ENCODE assay signal across 22 cellular contexts in genomic region chr13:27708325-27708724, GRCh38.
A peak's percentile ranks its signal among the peaks of the same experiment; 100 is the strongest.
DNase-seq lines count a peak whose midpoint lies in the region; ATAC-seq and TF ChIP-seq lines count a peak whose summit lies in the region.
"Had no signal": no experiment of that assay in that cellular context is flagged by ENCODE, and none has a peak within 500 bp of the region (broad histone marks: within the 10 kb centered on the region; RNA-seq: fewer than 3 reads in every experiment).

No MANE protein-coding gene starts in this region.

- H3K27me3 Mint-ChIP-seq in H9 (ENCODE audit: low read depth) = peaks cover 8% of the 10 kb centered on the region

- DNase-seq in NCI-H2171 treated with DMSO at 0.1 percent for 48 hours (lab: John Stamatoyannopoulos, UW) (peak; percentile 2), NCI-H2171 (lab: John Stamatoyannopoulos, UW) (no peak), Daoy (ENCODE audit: low read depth) (peak; percentile 49), H9 (no peak), GM10266 (ENCODE audit: extremely low spot score) (no peak)
- DNase-seq: AML-193; C1 segment of cervical spinal cord; CD8-positive, alpha-beta T cell; DND-41; GOT3; NCI-H1105; NCI-H2029 treated with DMSO at 0.1 percent for 48 hours; NCI-H446; NCI-H526; RPMI8226; SHP77 treated with DMSO at 0.1 percent for 48 hours; SK-N-SH had no signal

- no peaks in the 10 kb centered on the region for H4K20me1 ChIP-seq in H9 (ENCODE audit: control insufficient read depth, insufficient read depth, insufficient read length)

- no peak overlapping the region for H4K8ac ChIP-seq in H9 (replicated peaks; ENCODE audit: insufficient read length, low read depth, low read length)

- H3K4me1 ChIP-seq in H9 (ENCODE audit: insufficient read depth, low read length) = peaks cover 3% of the 10 kb centered on the region; the same call in 1 of the 2 replicates

- H3K27me3 ChIP-seq in H9 (ENCODE audit: insufficient read depth, low read length) = no peaks in the 10 kb centered on the region

- H3K27ac Mint-ChIP-seq in H9 = no peak overlapping the region
- H3K27ac Mint-ChIP-seq: CD8-positive, alpha-beta T cell had no signal

- H2AK5ac ChIP-seq in H9 (ENCODE audit: insufficient read length, low read length) = no peak overlapping the region

- H2BK120ac ChIP-seq in H9 (ENCODE audit: low read depth, low read length, poor library complexity, severe bottlenecking) = no peak overlapping the region

- H4K5ac ChIP-seq in H9 (ENCODE audit: insufficient read length, low read depth, low read length) = no peak overlapping the region

- WGBS in H9 (ENCODE audit: extremely low coverage, insufficient read length, low lambda C conversion rate) = no CpG with 5 or more reads among the region's 9 CpGs

- H2BK12ac ChIP-seq in H9 (ENCODE audit: insufficient read length, low read depth, low read length) = no peak overlapping the region

- no peak overlapping the region for H3K56ac ChIP-seq in H9 (ENCODE audit: insufficient read length, low read depth, low read length)

- no peak overlapping the region for H3K9ac ChIP-seq in H9 (ENCODE audit: extremely low read depth, insufficient read length, low read length)
- H3K9ac ChIP-seq: SK-N-SH had no signal

- H4K91ac ChIP-seq in H9 (ENCODE audit: insufficient read length, low read depth, low read length) = no peak overlapping the region

- H2BK5ac ChIP-seq in H9 (ENCODE audit: insufficient read length, low read length) = no peak overlapping the region

- no peaks in the 10 kb centered on the region for H3K9me3 ChIP-seq in H9 (ENCODE audit: control insufficient read depth, low read depth, low read length)
- H3K9me3 ChIP-seq: SK-N-SH had no signal

- H3K27ac ChIP-seq in H9 (ENCODE audit: insufficient read length, low read depth, low read length) (no peak overlapping the region), VCaP (peak overlapping the region; percentile 9; the same call in 1 of the 2 replicates)

- no peak overlapping the region for H3K4me2 ChIP-seq in H9 (ENCODE audit: insufficient read depth, insufficient read length, low read length)
- H3K4me2 ChIP-seq: SK-N-SH had no signal

- H3K18ac ChIP-seq in H9 (ENCODE audit: insufficient read length, low read depth, low read length) = no peak overlapping the region

- no peak overlapping the region for H2BK20ac ChIP-seq in H9 (ENCODE audit: low read depth, low read length, poor library complexity, severe bottlenecking)

- no peak overlapping the region for H2AFZ ChIP-seq in H9 (ENCODE audit: low read length)

- no peak overlapping the region for H2BK15ac ChIP-seq in H9 (ENCODE audit: low read depth, low read length)

- H3K36me3 Mint-ChIP-seq in H9 (ENCODE audit: insufficient read depth in 1 of 3, low read depth in 3 of 3) = peaks cover 0 to 14% (median 2%) of the 10 kb centered on the region in 3 experiments; a peak in 2 of 7 replicates

- H3K4ac ChIP-seq in H9 (ENCODE audit: low read depth, low read length) = no peak overlapping the region

- H3K23ac ChIP-seq in H9 (ENCODE audit: insufficient read length, low read depth, low read length) = no peak overlapping the region

- no peaks in the 10 kb centered on the region for H3K79me2 ChIP-seq in H9 (ENCODE audit: insufficient read depth, low read length)

- no peaks in the 10 kb centered on the region for H3K79me1 ChIP-seq in H9 (ENCODE audit: insufficient read depth, low read depth, low read length, poor library complexity, severe bottlenecking)

- no peak for TF ChIP-seq CTCF in H9 (conservative IDR thresholded peaks at IDR 0.05)
- no peak for TF ChIP-seq CTCF in VCaP (conservative IDR thresholded peaks at IDR 0.05)
- no peak for TF ChIP-seq CTCF in GM10266 (IDR thresholded peaks at IDR 0.05; ENCODE audit: control insufficient read depth, insufficient read depth, low read depth, missing control alignments)

- ATAC-seq in HG03378 (IDR thresholded peaks at IDR 0.05; ENCODE audit: unreplicated experiment) = no peak
- ATAC-seq in GM18858 (IDR thresholded peaks at IDR 0.05; ENCODE audit: unreplicated experiment) = no peak
- ATAC-seq: CD8-positive, alpha-beta T cell; HepG2; K562 had no signal

- no peak overlapping the region for H3T11ph ChIP-seq in H9 (ENCODE audit: low read length)

- H3K9me3 Mint-ChIP-seq in H9 = peaks cover 12 to 15% of the 10 kb centered on the region in 2 experiments

- no peaks in the 10 kb centered on the region for H3K23me2 ChIP-seq in H9 (ENCODE audit: insufficient read length, low read depth, low read length, poor library complexity, severe bottlenecking)

- no peak overlapping the region for H3K4me3 Mint-ChIP-seq in H9
- H3K4me3 Mint-ChIP-seq: CD8-positive, alpha-beta T cell had no signal

- H3K14ac ChIP-seq in H9 (ENCODE audit: insufficient read depth, low read length) = peak overlapping the region; percentile 72; the same call in 1 of the 2 replicates

- peaks cover 18 to 24% of the 10 kb centered on the region in 2 experiments for H3K4me1 Mint-ChIP-seq in H9

Comparison
In these comparisons a context has a peak if more than half of its experiments do, and no peak if none do; other contexts are left out.
1. DNase-seq: peak in NCI-H2171 treated with DMSO at 0.1 percent for 48 hours (single experiment) and Daoy (single experiment); none in NCI-H2171 (single experiment), H9 (single experiment) and GM10266 (single experiment).